ENCODE assay signal across 16 cellular contexts in genomic region chr2:203583084-203583695, GRCh38. TPM values are rescaled to one million over a fixed set of nuclear protein-coding genes. Genes with fewer than 3 reads are reported as not detected.
A peak's percentile ranks its signal among the peaks of the same experiment; 100 is the strongest.
DNase-seq lines count a peak whose midpoint lies in the region; ATAC-seq and TF ChIP-seq lines count a peak whose summit lies in the region.
"Had no signal": no experiment of that assay in that cellular context is flagged by ENCODE, and none has a peak within 500 bp of the region (broad histone marks: within the 10 kb centered on the region; RNA-seq: fewer than 3 reads in every experiment).

No MANE protein-coding gene starts in this region.

- H3K4me3 ChIP-seq in liver (ENCODE audit: low read depth in 1 of 3, low read length in 3 of 3) (no peak overlapping the region), suprapubic skin (no peak overlapping the region)
- H3K4me3 ChIP-seq: cardiac muscle cell, mucosa of descending colon, pancreas, Peyer's patch had no signal

- H3K27me3 ChIP-seq in liver (ENCODE audit: control insufficient read depth in 4 of 4, insufficient read depth in 4 of 4, low read length in 3 of 4): no peaks in the 10 kb centered on the region
- no peaks in the 10 kb centered on the region for H3K27me3 ChIP-seq in suprapubic skin
- H3K27me3 ChIP-seq: cardiac muscle cell, pancreas, Peyer's patch had no signal

- no peak for TF ChIP-seq EP300 in suprapubic skin (IDR thresholded peaks at IDR 0.05)

- DNase-seq in activated naive CD4-positive, alpha-beta T cell treated with anti-CD3 and anti-CD28 coated beads, Interleukin-2, amount 10 ng/mL, durations not matched to agents 7 days and 5 days: no peak
- DNase-seq in activated naive CD4-positive, alpha-beta T cell treated with anti-CD3 and anti-CD28 coated beads, Interleukin-2, amount 50 U/mL, for 72 hours (ENCODE audit: low spot score in 2 of 2): no peak
- DNase-seq in T-helper 17 cell: no peak
- DNase-seq in suprapubic skin (ENCODE audit: low spot score in 2 of 2): no peak
- no peak for DNase-seq in G401 (ENCODE audit: low spot score)
- DNase-seq in HK-2 (ENCODE audit: unreplicated experiment): no peak
- DNase-seq: activated naive CD4-positive, alpha-beta T cell; CD4-positive, alpha-beta T cell; endodermal cell; NCI-H187; pancreas; Peyer's patch had no signal

- TF ChIP-seq RAD21 in liver (IDR thresholded peaks at IDR 0.05): no peak

- peaks cover 32% of the 10 kb centered on the region for H3K4me1 Mint-ChIP-seq in activated naive CD4-positive, alpha-beta T cell treated with anti-CD3 and anti-CD28 coated beads, Interleukin-2, amount 10 ng/mL, durations not matched to agents 7 days and 5 days
- peaks cover 11% of the 10 kb centered on the region for H3K4me1 Mint-ChIP-seq in T-helper 17 cell

- H3K4me1 ChIP-seq in liver (ENCODE audit: control insufficient read depth in 4 of 4, insufficient read depth in 4 of 4, low read length in 3 of 4): peaks cover 5 to 31% (median 21%) of the 10 kb centered on the region in 4 donors
- peaks cover 58% of the 10 kb centered on the region for H3K4me1 ChIP-seq in suprapubic skin

- CTCF ChIA-PET in activated naive CD4-positive, alpha-beta T cell treated with anti-CD3 and anti-CD28 coated beads, Interleukin-2, amount 10 ng/mL, durations not matched to agents 7 days and 5 days (lab: Charles Lee): interaction anchor here (1.4 kb wide), 1 partner anchor 232 kb away, joined by 3 read pairs; no protein-coding TSS in a partner anchor

- H3K27me3 Mint-ChIP-seq in activated naive CD4-positive, alpha-beta T cell treated with anti-CD3 and anti-CD28 coated beads, Interleukin-2, amount 10 ng/mL, durations not matched to agents 7 days and 5 days: peaks cover 9% of the 10 kb centered on the region
- H3K27me3 Mint-ChIP-seq in T-helper 17 cell: no peaks in the 10 kb centered on the region
- H3K27me3 Mint-ChIP-seq: CD4-positive, alpha-beta T cell had no signal

- no peaks in the 10 kb centered on the region for H3K9me3 Mint-ChIP-seq in activated naive CD4-positive, alpha-beta T cell treated with anti-CD3 and anti-CD28 coated beads, Interleukin-2, amount 10 ng/mL, durations not matched to agents 7 days and 5 days
- no peaks in the 10 kb centered on the region for H3K9me3 Mint-ChIP-seq in activated naive CD4-positive, alpha-beta T cell treated with anti-CD3 and anti-CD28 coated beads, Interleukin-2, amount 50 U/mL, for 72 hours
- H3K9me3 Mint-ChIP-seq: CD4-positive, alpha-beta T cell had no signal

- ATAC-seq in activated naive CD4-positive, alpha-beta T cell treated with anti-CD3 and anti-CD28 coated beads, Interleukin-2, amount 50 U/mL, for 72 hours: no peak
- ATAC-seq in T-helper 17 cell (no peak), HG03045 (IDR thresholded peaks at IDR 0.05; ENCODE audit: unreplicated experiment) (no peak)

- H3K9me3 ChIP-seq in T-helper 17 cell (ENCODE audit: control insufficient read depth, low read length, poor library complexity, severe bottlenecking): no peaks in the 10 kb centered on the region
- H3K9me3 ChIP-seq in liver (ENCODE audit: control insufficient read depth in 4 of 4, low read length in 3 of 4): no peaks in the 10 kb centered on the region
- H3K9me3 ChIP-seq in suprapubic skin: no peaks in the 10 kb centered on the region
- H3K9me3 ChIP-seq: mucosa of descending colon, pancreas, Peyer's patch had no signal

- peak overlapping the region; percentile 1 for H3K27ac Mint-ChIP-seq in activated naive CD4-positive, alpha-beta T cell treated with anti-CD3 and anti-CD28 coated beads, Interleukin-2, amount 10 ng/mL, durations not matched to agents 7 days and 5 days
- H3K27ac Mint-ChIP-seq in activated naive CD4-positive, alpha-beta T cell treated with anti-CD3 and anti-CD28 coated beads, Interleukin-2, amount 50 U/mL, for 72 hours: no peak overlapping the region
- peak overlapping the region; percentile 57 for H3K27ac Mint-ChIP-seq in T-helper 17 cell
- H3K27ac Mint-ChIP-seq: CD4-positive, alpha-beta T cell; endodermal cell had no signal

- TF ChIP-seq POLR2A in suprapubic skin (IDR thresholded peaks at IDR 0.05): no peak

- 79% methylated on average over 3 of the region's 3 CpGs for WGBS in liver
- WGBS in suprapubic skin: 73% methylated on average over 3 of the region's 3 CpGs

- no peak overlapping the region for H3K9ac ChIP-seq in liver (ENCODE audit: low read depth in 1 of 2, low read length in 2 of 2)

- H3K27ac ChIP-seq in liver (ENCODE audit: low read depth in 1 of 2, low read length in 2 of 2): peak overlapping the region; percentile 0 to 29
- peak overlapping the region; percentile 35 for H3K27ac ChIP-seq in suprapubic skin
- H3K27ac ChIP-seq: cardiac muscle cell had no signal

- TF ChIP-seq CTCF in liver (IDR thresholded peaks at IDR 0.05; ENCODE audit: low read depth, low read length, missing input control): no peak
- TF ChIP-seq CTCF in suprapubic skin (IDR thresholded peaks at IDR 0.05): no peak

- in situ Hi-C loops in G401 (cut with HindIII; ENCODE audit: low sequenced_read_pairs): no loop called here

- H3K36me3 ChIP-seq in liver (ENCODE audit: control insufficient read depth in 4 of 4, insufficient read depth in 3 of 4, low read depth in 1 of 4, low read length in 3 of 4) (no peaks in the 10 kb centered on the region), suprapubic skin (no peaks in the 10 kb centered on the region)
- H3K36me3 ChIP-seq: cardiac muscle cell, pancreas, Peyer's patch had no signal

- H3K4me3 Mint-ChIP-seq in activated naive CD4-positive, alpha-beta T cell treated with anti-CD3 and anti-CD28 coated beads, Interleukin-2, amount 10 ng/mL, durations not matched to agents 7 days and 5 days: no peak overlapping the region
- H3K4me3 Mint-ChIP-seq in T-helper 17 cell: no peak overlapping the region
- H3K4me3 Mint-ChIP-seq: CD4-positive, alpha-beta T cell; endodermal cell had no signal

- no peaks in the 10 kb centered on the region for H3K36me3 Mint-ChIP-seq in activated naive CD4-positive, alpha-beta T cell treated with anti-CD3 and anti-CD28 coated beads, Interleukin-2, amount 10 ng/mL, durations not matched to agents 7 days and 5 days
- H3K36me3 Mint-ChIP-seq in activated naive CD4-positive, alpha-beta T cell treated with anti-CD3 and anti-CD28 coated beads, Interleukin-2, amount 50 U/mL, for 72 hours: no peaks in the 10 kb centered on the region
- peaks cover 3% of the 10 kb centered on the region for H3K36me3 Mint-ChIP-seq in T-helper 17 cell (ENCODE audit: low read depth)

TF ChIP-seq in liver, 16 proteins besides CTCF, POLR2A, EP300 and RAD21 (continues in another document):
- TF ChIP-seq TAF1 (conservative IDR thresholded peaks at IDR 0.05) (no peak), MAX (IDR thresholded peaks at IDR 0.05) (no peak), HNF4G (IDR thresholded peaks at IDR 0.05) (no peak), ZBTB33 (IDR thresholded peaks at IDR 0.05) (no peak), EGR1 (IDR thresholded peaks at IDR 0.05; ENCODE audit: low read depth in 2 of 2) (no peak), JUND (IDR thresholded peaks at IDR 0.05) (no peak), HNF4A (conservative IDR thresholded peaks at IDR 0.05) (no peak), SP1 (IDR thresholded peaks at IDR 0.05) (no peak), FOXA2 (IDR thresholded peaks at IDR 0.05) (no peak), NR2F2 (IDR thresholded peaks at IDR 0.05) (no peak)
- TF ChIP-seq, protein P1, sequence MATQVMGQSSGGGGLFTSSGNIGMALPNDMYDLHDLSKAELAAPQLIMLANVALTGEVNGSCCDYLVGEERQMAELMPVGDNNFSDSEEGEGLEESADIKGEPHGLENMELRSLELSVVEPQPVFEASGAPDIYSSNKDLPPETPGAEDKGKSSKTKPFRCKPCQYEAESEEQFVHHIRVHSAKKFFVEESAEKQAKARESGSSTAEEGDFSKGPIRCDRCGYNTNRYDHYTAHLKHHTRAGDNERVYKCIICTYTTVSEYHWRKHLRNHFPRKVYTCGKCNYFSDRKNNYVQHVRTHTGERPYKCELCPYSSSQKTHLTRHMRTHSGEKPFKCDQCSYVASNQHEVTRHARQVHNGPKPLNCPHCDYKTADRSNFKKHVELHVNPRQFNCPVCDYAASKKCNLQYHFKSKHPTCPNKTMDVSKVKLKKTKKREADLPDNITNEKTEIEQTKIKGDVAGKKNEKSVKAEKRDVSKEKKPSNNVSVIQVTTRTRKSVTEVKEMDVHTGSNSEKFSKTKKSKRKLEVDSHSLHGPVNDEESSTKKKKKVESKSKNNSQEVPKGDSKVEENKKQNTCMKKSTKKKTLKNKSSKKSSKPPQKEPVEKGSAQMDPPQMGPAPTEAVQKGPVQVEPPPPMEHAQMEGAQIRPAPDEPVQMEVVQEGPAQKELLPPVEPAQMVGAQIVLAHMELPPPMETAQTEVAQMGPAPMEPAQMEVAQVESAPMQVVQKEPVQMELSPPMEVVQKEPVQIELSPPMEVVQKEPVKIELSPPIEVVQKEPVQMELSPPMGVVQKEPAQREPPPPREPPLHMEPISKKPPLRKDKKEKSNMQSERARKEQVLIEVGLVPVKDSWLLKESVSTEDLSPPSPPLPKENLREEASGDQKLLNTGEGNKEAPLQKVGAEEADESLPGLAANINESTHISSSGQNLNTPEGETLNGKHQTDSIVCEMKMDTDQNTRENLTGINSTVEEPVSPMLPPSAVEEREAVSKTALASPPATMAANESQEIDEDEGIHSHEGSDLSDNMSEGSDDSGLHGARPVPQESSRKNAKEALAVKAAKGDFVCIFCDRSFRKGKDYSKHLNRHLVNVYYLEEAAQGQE (IDR thresholded peaks at IDR 0.05): no peak

RNA-seq across cellular contexts. Expression of gene RAPH1, which starts 48.1 kb away (rescaled TPM):
- 1 to 10 TPM; 7.7 to 9.0 TPM for total RNA-seq in activated naive CD4-positive, alpha-beta T cell treated with anti-CD3 and anti-CD28 coated beads, Interleukin-2, amount 50 U/mL, for 72 hours
- 1 to 10 TPM; 3.6 to 6.1 TPM for total RNA-seq in T-helper 17 cell
- 10 to 100 TPM; 22.6 to 83.1 TPM for total RNA-seq in liver
- 10 to 100 TPM in 1 of 2 donors, 1 to 10 TPM in 1; 7.0 to 16.2 TPM for polyA plus RNA-seq in liver
- 10 to 100 TPM; 38.3 to 58.2 (median 49.3) TPM for total RNA-seq in suprapubic skin
- total RNA-seq in G401 (2014; rRNA removed; shearing (Covaris generic)): 2.8 and 4.4 TPM in 2 replicates

Comparison
In these comparisons a context has a peak if more than half of its experiments do, and no peak if none do; other contexts are left out.
1. H3K27ac Mint-ChIP-seq: peak in activated naive CD4-positive, alpha-beta T cell treated with anti-CD3 and anti-CD28 coated beads, Interleukin-2, amount 10 ng/mL, durations not matched to agents 7 days and 5 days (single experiment) and T-helper 17 cell (single experiment); none in activated naive CD4-positive, alpha-beta T cell treated with anti-CD3 and anti-CD28 coated beads, Interleukin-2, amount 50 U/mL, for 72 hours (0 of 2).